In the genomic region with DNA sequence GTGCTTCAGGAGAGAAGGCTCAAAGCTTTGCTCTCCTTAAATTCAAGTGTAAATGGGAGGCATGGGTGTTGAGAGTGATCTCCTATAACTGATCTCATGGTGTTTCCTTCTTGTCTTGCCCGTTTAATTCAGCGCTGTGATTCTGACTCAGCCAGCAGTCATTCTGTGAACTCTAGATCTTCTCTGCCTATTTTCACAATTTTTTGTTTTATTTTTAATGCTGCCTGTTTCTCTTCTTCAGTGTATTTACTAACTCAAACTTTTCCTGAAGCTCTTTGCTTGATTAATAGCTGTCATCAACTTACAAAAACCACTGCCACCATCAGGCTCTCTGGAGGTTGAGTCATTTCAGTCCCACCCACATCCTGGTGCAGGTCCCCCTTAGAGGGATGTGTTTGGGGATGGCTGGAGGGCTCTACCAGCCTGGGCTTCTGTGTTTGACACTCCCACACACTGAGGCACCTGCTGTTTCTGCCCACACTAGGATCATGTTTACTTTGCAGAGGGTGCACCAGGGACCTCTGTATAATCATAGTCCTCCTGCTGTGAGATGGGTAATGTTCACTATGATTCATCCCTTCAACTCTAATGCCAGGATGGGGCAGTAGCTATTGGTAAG, we compare ENCODE assay signal across 8 cellular contexts.
DNase-seq lines count a peak whose midpoint lies in the region; ATAC-seq and TF ChIP-seq lines count a peak whose summit lies in the region.

No MANE protein-coding gene starts in this region.

- H2BK12ac ChIP-seq in H9 (ENCODE audit: insufficient read length, low read depth, low read length): no peak overlapping the region

- no peak overlapping the region for H4K8ac ChIP-seq in H9 (replicated peaks; ENCODE audit: insufficient read length, low read depth, low read length)

- H4K91ac ChIP-seq in H9 (ENCODE audit: insufficient read length, low read depth, low read length): no peak overlapping the region

- H2BK15ac ChIP-seq in H9 (ENCODE audit: low read depth, low read length): no peak overlapping the region

- H3K14ac ChIP-seq in H9 (ENCODE audit: insufficient read depth, low read length): no peak overlapping the region

- peak overlapping the region; percentile 88 for H3K27ac ChIP-seq in CD4-positive, CD25-positive, alpha-beta regulatory T cell (ENCODE audit: insufficient read depth, low read length, poor library complexity, severe bottlenecking)
- H3K27ac ChIP-seq in H9 (ENCODE audit: insufficient read length, low read depth, low read length): no peak overlapping the region

- peak overlapping the region; percentile 87 to 95 (median 89) for H3K27ac Mint-ChIP-seq in CD4-positive, CD25-positive, alpha-beta regulatory T cell
- H3K27ac Mint-ChIP-seq in activated naive CD4-positive, alpha-beta T cell treated with anti-CD3 and anti-CD28 coated beads, Interleukin-2, amount 50 U/mL, for 24 hours: peak overlapping the region; percentile 83
- H3K27ac Mint-ChIP-seq in H9: no peak overlapping the region
- no peak overlapping the region for H3K27ac Mint-ChIP-seq in glutamatergic neuron (ENCODE audit: unreplicated experiment)

- H3K27me3 Mint-ChIP-seq in CD4-positive, CD25-positive, alpha-beta regulatory T cell: no peaks in the 10 kb centered on the region
- no peaks in the 10 kb centered on the region for H3K27me3 Mint-ChIP-seq in activated naive CD4-positive, alpha-beta T cell treated with anti-CD3 and anti-CD28 coated beads, Interleukin-2, amount 50 U/mL, for 24 hours
- H3K27me3 Mint-ChIP-seq in H9 (ENCODE audit: low read depth) (no peaks in the 10 kb centered on the region), glutamatergic neuron (ENCODE audit: unreplicated experiment) (peaks cover 1% of the 10 kb centered on the region)

- no peak overlapping the region for H2BK120ac ChIP-seq in H9 (ENCODE audit: low read depth, low read length, poor library complexity, severe bottlenecking)

- no peak overlapping the region for H2AK5ac ChIP-seq in H9 (ENCODE audit: insufficient read length, low read length)

- H3K27me3 ChIP-seq in CD4-positive, CD25-positive, alpha-beta regulatory T cell (ENCODE audit: control insufficient read depth, insufficient read depth, low read length): no peaks in the 10 kb centered on the region
- H3K27me3 ChIP-seq in H9 (ENCODE audit: insufficient read depth, low read length): no peaks in the 10 kb centered on the region

- no peak overlapping the region for H3K4me2 ChIP-seq in H9 (ENCODE audit: insufficient read depth, insufficient read length, low read length)

- H3K4me3 Mint-ChIP-seq in CD4-positive, CD25-positive, alpha-beta regulatory T cell: peak overlapping the region; percentile 19 to 79 (median 70)
- peak overlapping the region; percentile 37 for H3K4me3 Mint-ChIP-seq in activated naive CD4-positive, alpha-beta T cell treated with anti-CD3 and anti-CD28 coated beads, Interleukin-2, amount 50 U/mL, for 24 hours
- H3K4me3 Mint-ChIP-seq in H9 (no peak overlapping the region), glutamatergic neuron (ENCODE audit: unreplicated experiment) (no peak overlapping the region)

- H2BK5ac ChIP-seq in H9 (ENCODE audit: insufficient read length, low read length): no peak overlapping the region

- no peak overlapping the region for H4K5ac ChIP-seq in H9 (ENCODE audit: insufficient read length, low read depth, low read length)

- WGBS in H9 (ENCODE audit: extremely low coverage, insufficient read length, low lambda C conversion rate): no CpG with 5 or more reads among the region's 2 CpGs

- peaks cover 0 to 4% (median 0%) of the 10 kb centered on the region in 7 donors for H3K9me3 Mint-ChIP-seq in CD4-positive, CD25-positive, alpha-beta regulatory T cell
- H3K9me3 Mint-ChIP-seq in activated naive CD4-positive, alpha-beta T cell treated with anti-CD3 and anti-CD28 coated beads, Interleukin-2, amount 50 U/mL, for 24 hours: no peaks in the 10 kb centered on the region
- no peaks in the 10 kb centered on the region for H3K9me3 Mint-ChIP-seq in H9
- no peaks in the 10 kb centered on the region for H3K9me3 Mint-ChIP-seq in glutamatergic neuron (ENCODE audit: unreplicated experiment)

- H4K20me1 ChIP-seq in H9 (ENCODE audit: control insufficient read depth, insufficient read depth, insufficient read length): no peaks in the 10 kb centered on the region

- H3K36me3 ChIP-seq in CD4-positive, CD25-positive, alpha-beta regulatory T cell (ENCODE audit: control insufficient read depth, insufficient read depth, low read length): no peaks in the 10 kb centered on the region

- H2AFZ ChIP-seq in H9 (ENCODE audit: low read length): no peak overlapping the region

- H2BK20ac ChIP-seq in H9 (ENCODE audit: low read depth, low read length, poor library complexity, severe bottlenecking): no peak overlapping the region

- H3K9ac ChIP-seq in H9 (ENCODE audit: extremely low read depth, insufficient read length, low read length): no peak overlapping the region

- no peak overlapping the region for H3K56ac ChIP-seq in H9 (ENCODE audit: insufficient read length, low read depth, low read length)

- H3K4me1 ChIP-seq in CD4-positive, CD25-positive, alpha-beta regulatory T cell (ENCODE audit: control insufficient read depth, insufficient read depth, low read length, poor library complexity, severe bottlenecking): peaks cover 53% of the 10 kb centered on the region
- no peaks in the 10 kb centered on the region for H3K4me1 ChIP-seq in H9 (ENCODE audit: insufficient read depth, low read length)

- DNase-seq in CD4-positive, CD25-positive, alpha-beta regulatory T cell: peak; percentile 50 to 85 (median 56)
- DNase-seq in SHP77 (lab: John Stamatoyannopoulos, UW) (peak; percentile 91 to 96), H9 (no peak), glutamatergic neuron (no peak)
- DNase-seq in stimulated activated CD4-positive, alpha-beta T cell treated with anti-CD3 and anti-CD28 coated beads, Interleukin-1b, Interleukin-23, amount 100 ng/mL, for 48 hours: peak; percentile 77

- H3K4me1 Mint-ChIP-seq in CD4-positive, CD25-positive, alpha-beta regulatory T cell: peaks cover 38 to 75% (median 63%) of the 10 kb centered on the region in 4 donors
- peaks cover 37% of the 10 kb centered on the region for H3K4me1 Mint-ChIP-seq in activated naive CD4-positive, alpha-beta T cell treated with anti-CD3 and anti-CD28 coated beads, Interleukin-2, amount 50 U/mL, for 24 hours
- H3K4me1 Mint-ChIP-seq in H9: peaks cover 8 to 15% of the 10 kb centered on the region in 2 experiments
- H3K4me1 Mint-ChIP-seq in glutamatergic neuron (ENCODE audit: low read depth, unreplicated experiment): peaks cover 5% of the 10 kb centered on the region

- H3K9me3 ChIP-seq in CD4-positive, CD25-positive, alpha-beta regulatory T cell (ENCODE audit: control insufficient read depth in 2 of 2, low read length in 2 of 2): no peaks in the 10 kb centered on the region
- H3K9me3 ChIP-seq in H9 (ENCODE audit: control insufficient read depth, low read depth, low read length): no peaks in the 10 kb centered on the region

- H3K36me3 Mint-ChIP-seq in CD4-positive, CD25-positive, alpha-beta regulatory T cell: peaks cover 5% of the 10 kb centered on the region
- H3K36me3 Mint-ChIP-seq in activated naive CD4-positive, alpha-beta T cell treated with anti-CD3 and anti-CD28 coated beads, Interleukin-2, amount 50 U/mL, for 24 hours: peaks cover 11% of the 10 kb centered on the region
- H3K36me3 Mint-ChIP-seq in H9 (ENCODE audit: insufficient read depth in 1 of 3, low read depth in 3 of 3) (no peaks in the 10 kb centered on the region), glutamatergic neuron (ENCODE audit: unreplicated experiment) (no peaks in the 10 kb centered on the region)

- no peaks in the 10 kb centered on the region for H3K23me2 ChIP-seq in H9 (ENCODE audit: insufficient read length, low read depth, low read length, poor library complexity, severe bottlenecking)

- TF ChIP-seq CTCF in H9 (conservative IDR thresholded peaks at IDR 0.05) (no peak), glutamatergic neuron (IDR thresholded peaks at IDR 0.05; ENCODE audit: partially characterized antibody, unreplicated experiment) (no peak)

- H3K4ac ChIP-seq in H9 (ENCODE audit: low read depth, low read length): no peak overlapping the region

- no peak overlapping the region for H3K23ac ChIP-seq in H9 (ENCODE audit: insufficient read length, low read depth, low read length)

- H3K4me3 ChIP-seq in CD4-positive, CD25-positive, alpha-beta regulatory T cell (ENCODE audit: low read depth, low read length): peak overlapping the region; percentile 60

- no peaks in the 10 kb centered on the region for H3K79me1 ChIP-seq in H9 (ENCODE audit: insufficient read depth, low read depth, low read length, poor library complexity, severe bottlenecking)

- H3K18ac ChIP-seq in H9 (ENCODE audit: insufficient read length, low read depth, low read length): no peak overlapping the region

- ATAC-seq in CD4-positive, CD25-positive, alpha-beta regulatory T cell (ENCODE audit: low read depth in 2 of 2): peak; percentile 65 to 71
- peak; percentile 83 for ATAC-seq in GM19351 (IDR thresholded peaks at IDR 0.05; ENCODE audit: unreplicated experiment)
- ATAC-seq in HG03354 (IDR thresholded peaks at IDR 0.05; ENCODE audit: poor library complexity, severe bottlenecking, unreplicated experiment): peak; percentile 84

- no peaks in the 10 kb centered on the region for H3K79me2 ChIP-seq in H9 (ENCODE audit: insufficient read depth, low read length)

- no peak overlapping the region for H3T11ph ChIP-seq in H9 (ENCODE audit: low read length)

Comparison
In these comparisons a context has a peak if more than half of its experiments do, and no peak if none do; other contexts are left out.
1. DNase-seq: peak in CD4-positive, CD25-positive, alpha-beta regulatory T cell (3 of 3), SHP77 (2 of 2) and stimulated activated CD4-positive, alpha-beta T cell treated with anti-CD3 and anti-CD28 coated beads, Interleukin-1b, Interleukin-23, amount 100 ng/mL, for 48 hours (single experiment); none in H9 (single experiment) and glutamatergic neuron (single experiment).
2. H3K27ac Mint-ChIP-seq: peak in CD4-positive, CD25-positive, alpha-beta regulatory T cell (3 of 3) and activated naive CD4-positive, alpha-beta T cell treated with anti-CD3 and anti-CD28 coated beads, Interleukin-2, amount 50 U/mL, for 24 hours (single experiment); none in H9 (0 of 3) and glutamatergic neuron (single experiment).
3. H3K4me3 Mint-ChIP-seq: peak in CD4-positive, CD25-positive, alpha-beta regulatory T cell (4 of 4) and activated naive CD4-positive, alpha-beta T cell treated with anti-CD3 and anti-CD28 coated beads, Interleukin-2, amount 50 U/mL, for 24 hours (single experiment); none in H9 (0 of 2) and glutamatergic neuron (single experiment).
4. Peak in every context shown above with its lines, with median percentiles within 50 percentile points of each other: ATAC-seq.